ENCODE assay signal across 8 cellular contexts in genomic region chr20:25053207-25054132, GRCh38. TPM values are rescaled to one million over a fixed set of nuclear protein-coding genes. Genes with fewer than 3 reads are reported as not detected.
DNase-seq lines count a peak whose midpoint lies in the region; ATAC-seq and TF ChIP-seq lines count a peak whose summit lies in the region.

No MANE protein-coding gene starts in this region.

- peaks cover 85% of the 10 kb centered on the region for H3K27me3 ChIP-seq in DOHH2 (ENCODE audit: control insufficient read depth, low read length)
- H3K27me3 ChIP-seq in prostate gland (replicated peaks; ENCODE audit: insufficient read depth), result no peaks in the 10 kb centered on the region
- H3K27me3 ChIP-seq in Karpas-422 (ENCODE audit: low read length), result peaks cover 2% of the 10 kb centered on the region; the same call in 1 of the 2 replicates
- no peaks in the 10 kb centered on the region for H3K27me3 ChIP-seq in mammary epithelial cell (ENCODE audit: insufficient read depth, low read length)

- dilution Hi-C loops in mammary epithelial cell (cut with HindIII; ENCODE audit: low sequenced_read_pairs), result no loop called here

- intact Hi-C loops in prostate gland (cut with DNase I) (loop anchor here (10.0 kb wide), 2 partner anchors 1419 to 1699 kb away; partner anchors contain the start of genes CST3 and NXT1), mammary epithelial cell (cut with micrococcal nuclease) (no loop called here)

- H3K9me2 ChIP-seq in DOHH2 (replicated peaks; ENCODE audit: control insufficient read depth, low read length) (no peaks in the 10 kb centered on the region), Karpas-422 (replicated peaks; ENCODE audit: insufficient read depth, low read length) (no peaks in the 10 kb centered on the region)

- DNase-seq in RPMI7951 (ENCODE audit: low read depth) (peak; percentile 35), fibroblast of peridontal ligament (ENCODE audit: extremely low read depth) (peak; percentile 86), prostate gland (ENCODE audit: low spot score) (no peak), Karpas-422 (no peak), mammary epithelial cell (no peak), NCI-H128 (lab: John Stamatoyannopoulos, UW; ENCODE audit: unreplicated experiment) (no peak)

- no peak overlapping the region for H2AFZ ChIP-seq in Karpas-422 (ENCODE audit: low read length)
- H2AFZ ChIP-seq in mammary epithelial cell (ENCODE audit: low read depth, low read length), result no peak overlapping the region

- peaks cover 56% of the 10 kb centered on the region for H3K4me1 ChIP-seq in DOHH2 (ENCODE audit: control insufficient read depth, low read length)
- peaks cover 14% of the 10 kb centered on the region for H3K4me1 ChIP-seq in prostate gland (replicated peaks)
- H3K4me1 ChIP-seq in Karpas-422 (ENCODE audit: low read length), result peaks cover 30% of the 10 kb centered on the region
- H3K4me1 ChIP-seq in mammary epithelial cell (ENCODE audit: insufficient read depth, low read length), result peaks cover 14% of the 10 kb centered on the region

- H3K4me3 ChIP-seq in DOHH2 (ENCODE audit: low read length) (no peak overlapping the region), prostate gland (peak overlapping the region in 1 of 2 donors; percentile 3), Karpas-422 (ENCODE audit: low read length) (no peak overlapping the region), mammary epithelial cell (replicated peaks in 1 of 3; ENCODE audit: insufficient read depth in 1 of 3, low read depth in 2 of 3, low read length in 3 of 3) (no peak overlapping the region)

- H3K27ac ChIP-seq in DOHH2 (ENCODE audit: low read depth, low read length) (no peak overlapping the region), prostate gland (peak overlapping the region; percentile 62 to 74), Karpas-422 (ENCODE audit: low read length) (no peak overlapping the region), mammary epithelial cell (ENCODE audit: insufficient read depth, low read depth, low read length) (no peak overlapping the region)

- CTCF ChIA-PET in mammary epithelial cell (lab: Charles Lee; ENCODE audit: low non-redundant PET), result no interaction called here

- WGBS in prostate gland, result 7% methylated on average over 13 of the region's 13 CpGs
- 27% methylated on average over 11 of the region's 13 CpGs for WGBS in mammary epithelial cell (ENCODE audit: low coverage, missing lambda C conversion rate)

- no TSS peak for BruUV-seq in mammary epithelial cell (replicated peaks; lab: Mats Ljungman, UMichigan)

- H3K9me3 ChIP-seq in DOHH2 (ENCODE audit: control insufficient read depth, insufficient read depth, low read length), result no peaks in the 10 kb centered on the region
- H3K9me3 ChIP-seq in prostate gland, result no peaks in the 10 kb centered on the region
- H3K9me3 ChIP-seq in Karpas-422 (ENCODE audit: low read length), result no peaks in the 10 kb centered on the region
- H3K9me3 ChIP-seq in mammary epithelial cell (replicated peaks; ENCODE audit: insufficient read depth, low read length), result no peaks in the 10 kb centered on the region

- no peak for TF ChIP-seq CTCF in DOHH2 (IDR thresholded peaks at IDR 0.05; ENCODE audit: low read depth, low read length, poor library complexity, severe bottlenecking)
- TF ChIP-seq CTCF in prostate gland (IDR thresholded peaks at IDR 0.05), result no peak
- no peak for TF ChIP-seq CTCF in mammary epithelial cell (conservative IDR thresholded peaks at IDR 0.05 in 1 of 2, IDR thresholded peaks at IDR 0.05 in 1 of 2; ENCODE audit: extremely low read depth in 1 of 2, insufficient read depth in 1 of 2, low read depth in 1 of 2, low read length in 2 of 2)

- H3K9ac ChIP-seq in Karpas-422 (ENCODE audit: low read length), result no peak overlapping the region
- no peak overlapping the region for H3K9ac ChIP-seq in mammary epithelial cell (ENCODE audit: insufficient read depth, low read length)

- H3F3A ChIP-seq in DOHH2 (ENCODE audit: control insufficient read depth, insufficient read depth), result 0 out of 2 replicates have a peak, but pooled peaks cover 4% of the 10 kb centered on the region

- H4K20me1 ChIP-seq in DOHH2 (ENCODE audit: control insufficient read depth, insufficient read depth, low read depth, low read length) (0 out of 2 replicates have a peak, but pooled peaks cover 5% of the 10 kb centered on the region), Karpas-422 (ENCODE audit: insufficient read depth, low read depth, low read length) (no peaks in the 10 kb centered on the region; the same call in 1 of the 2 replicates), mammary epithelial cell (ENCODE audit: insufficient read depth, low read length) (no peaks in the 10 kb centered on the region)

- H3K4me2 ChIP-seq in DOHH2 (ENCODE audit: low read length), result peak overlapping the region; percentile 30; the same call in 1 of the 2 replicates
- no peak overlapping the region for H3K4me2 ChIP-seq in Karpas-422 (ENCODE audit: low read depth, low read length, poor library complexity, severe bottlenecking)
- no peak overlapping the region for H3K4me2 ChIP-seq in mammary epithelial cell (ENCODE audit: insufficient read depth, low read depth, low read length)

- TF ChIP-seq POLR2A in prostate gland (IDR thresholded peaks at IDR 0.05), result no peak

- ATAC-seq in GM21390 (IDR thresholded peaks at IDR 0.05; ENCODE audit: unreplicated experiment), result no peak

- in situ Hi-C loops in mammary epithelial cell (cut with MboI; ENCODE audit: low sequenced_read_pairs in 2 of 2), result loop anchor here (25.0 kb wide), 3 partner anchors 259 to 359 kb away; partner anchors contain the start of genes ABHD12 (in 1 of the 2) and GINS1 (in 1 of the 2)

- H3K79me2 ChIP-seq in DOHH2 (ENCODE audit: control insufficient read depth, low read length) (no peaks in the 10 kb centered on the region), Karpas-422 (ENCODE audit: low read length) (no peaks in the 10 kb centered on the region), mammary epithelial cell (ENCODE audit: insufficient read depth, low read length) (no peaks in the 10 kb centered on the region)

- H3K36me3 ChIP-seq in DOHH2 (ENCODE audit: control insufficient read depth, low read length) (no peaks in the 10 kb centered on the region), prostate gland (no peaks in the 10 kb centered on the region), Karpas-422 (ENCODE audit: insufficient read depth, low read length) (no peaks in the 10 kb centered on the region), mammary epithelial cell (ENCODE audit: insufficient read depth, low read length) (no peaks in the 10 kb centered on the region)

RNA-seq across cellular contexts. Expression of gene ACSS1, which starts 4.5 kb away (rescaled TPM):
- total RNA-seq in RPMI7951 (2014; rRNA removed; shearing (Covaris generic)), result 1.6 and 2.0 TPM in 2 replicates
- 100 to 1,000 TPM; 111 to 170 TPM for total RNA-seq in prostate gland
- 2.3 and 8.5 TPM in 2 replicates for total RNA-seq in Karpas-422 (2014; rRNA removed; shearing (Covaris generic); ENCODE audit: low replicate concordance)
- total RNA-seq in mammary epithelial cell, result 1 to 10 TPM; 1.2 to 3.5 TPM
- 2.2 TPM for polyA plus RNA-seq in mammary epithelial cell
- polyA minus RNA-seq in mammary epithelial cell, result 3.2 TPM

RNA-seq across cellular contexts. Expression of gene VSX1, which starts 28.5 kb away (rescaled TPM):
- 2.8 and 3.8 TPM in 2 replicates for total RNA-seq in RPMI7951 (2014; rRNA removed; shearing (Covaris generic))
- total RNA-seq in prostate gland, result not detected
- not detected in 2 replicates for total RNA-seq in Karpas-422 (2014; rRNA removed; shearing (Covaris generic); ENCODE audit: low replicate concordance)
- total RNA-seq in mammary epithelial cell, result not detected
- not detected for polyA plus RNA-seq in mammary epithelial cell
- polyA minus RNA-seq in mammary epithelial cell, result not detected

Comparison
In these comparisons a context has a peak if more than half of its experiments do, and no peak if none do; other contexts are left out.
1. H3K27ac ChIP-seq: peak in prostate gland (2 of 2); none in DOHH2 (single experiment), Karpas-422 (single experiment) and mammary epithelial cell (single experiment).
2. DNase-seq: peak in RPMI7951 (single experiment) and fibroblast of peridontal ligament (single experiment); none in prostate gland (single experiment), Karpas-422 (single experiment), mammary epithelial cell (single experiment) and NCI-H128 (single experiment).
3. RNA of gene ACSS1, which starts 4.5 kb away (total RNA-seq): 111 to 170 TPM in prostate gland; 1.2 to 3.5 TPM in mammary epithelial cell, 2.3 to 8.5 TPM in Karpas-422 and 1.6 to 2.0 TPM in RPMI7951; every median in the first group is over 10 times any median in the second.